In the genomic region with DNA sequence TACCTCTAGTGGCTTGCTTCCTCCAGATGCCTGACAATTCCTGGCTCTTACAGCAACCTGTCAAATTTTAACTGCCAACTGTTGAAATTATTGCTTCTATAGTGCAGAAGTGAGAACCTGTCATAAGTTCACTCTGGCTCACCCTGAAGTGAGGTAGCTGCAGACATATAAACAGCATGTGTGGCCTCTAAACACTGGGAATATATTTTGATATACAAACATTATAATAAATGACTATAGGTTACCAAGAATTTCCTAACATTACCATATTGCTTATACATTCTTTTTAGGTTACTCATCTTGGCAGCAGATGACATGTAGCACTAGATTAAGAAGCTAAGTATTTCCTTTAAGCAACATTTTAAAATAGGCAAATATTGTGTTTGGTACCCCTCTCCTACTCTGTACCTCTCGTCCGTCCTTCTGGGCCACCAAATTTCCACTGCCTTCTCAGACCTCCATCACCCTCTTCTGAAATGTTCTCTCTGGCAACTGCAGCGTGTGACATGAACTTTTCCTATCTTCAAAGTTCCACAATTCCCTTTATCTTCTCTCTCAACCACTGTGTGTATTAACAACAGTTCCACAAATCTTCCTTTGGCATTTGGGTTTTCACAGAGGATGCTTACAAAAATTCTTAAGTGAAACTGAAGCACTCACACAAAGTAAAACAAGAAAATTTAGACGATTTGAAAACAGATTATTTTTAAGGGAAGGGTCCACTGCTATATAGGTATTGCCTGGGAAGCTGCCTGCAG, we compare ENCODE assay signal across 17 cellular contexts. TPM values are rescaled to one million over a fixed set of nuclear protein-coding genes. Genes with fewer than 3 reads are reported as not detected.
DNase-seq lines count a peak whose midpoint lies in the region; ATAC-seq and TF ChIP-seq lines count a peak whose summit lies in the region.
"Had no signal": no experiment of that assay in that cellular context is flagged by ENCODE, and none has a peak within 500 bp of the region (broad histone marks: within the 10 kb centered on the region; RNA-seq: fewer than 3 reads in every experiment).

No MANE protein-coding gene starts in this region.

- peaks cover 0 to 36% (median 5%) of the 10 kb centered on the region in 4 donors for H3K36me3 ChIP-seq in transverse colon

- no peaks in the 10 kb centered on the region for H3K9me3 ChIP-seq in transverse colon
- H3K9me3 ChIP-seq: lower lobe of right lung, upper lobe of left lung had no signal

- intact Hi-C loops in transverse colon (cut with DNase I; ENCODE audit: low total_unique reads): no loop called here

- no peaks in the 10 kb centered on the region for H3K9me3 Mint-ChIP-seq in activated naive CD8-positive, alpha-beta T cell treated with anti-CD3 and anti-CD28 coated beads for 36 hours
- H3K9me3 Mint-ChIP-seq in activated naive CD8-positive, alpha-beta T cell treated with anti-CD3 and anti-CD28 coated beads, Interleukin-2, amount 50 U/mL, for 24 hours: no peaks in the 10 kb centered on the region
- H3K9me3 Mint-ChIP-seq: activated naive CD4-positive, alpha-beta T cell treated with anti-CD3 and anti-CD28 coated beads, Interleukin-2, amount 10 ng/mL, durations not matched to agents 7 days and 5 days had no signal

- no peak overlapping the region for H3K4me3 ChIP-seq in transverse colon
- H3K4me3 ChIP-seq: lower lobe of right lung, upper lobe of left lung had no signal

- no peak for DNase-seq in activated naive CD8-positive, alpha-beta T cell treated with anti-CD3 and anti-CD28 coated beads for 36 hours
- DNase-seq in activated naive CD8-positive, alpha-beta T cell treated with anti-CD3 and anti-CD28 coated beads, Interleukin-2, amount 50 U/mL, for 24 hours: no peak
- DNase-seq in fibroblast of peridontal ligament (ENCODE audit: extremely low read depth): peak; percentile 63
- DNase-seq in NCI-H2227 treated with DMSO at 0.1 percent for 48 hours (lab: John Stamatoyannopoulos, UW): no peak
- no peak for DNase-seq in transverse colon
- DNase-seq in HT-29 (ENCODE audit: low spot score): no peak
- DNase-seq: 8988T; activated CD4-positive, CD25-positive, alpha-beta regulatory T cell; activated CD8-positive, alpha-beta memory T cell treated with anti-CD3 and anti-CD28 coated beads, Interleukin-2, amount 50 U/mL, for 48 hours; activated naive CD4-positive, alpha-beta T cell treated with anti-CD3 and anti-CD28 coated beads, Interleukin-2, amount 10 ng/mL, durations not matched to agents 7 days and 5 days; lower lobe of right lung; NCI-H1092; right cardiac atrium; stimulated activated CD4-positive, alpha-beta T cell treated with anti-CD3 and anti-CD28 coated beads, Interleukin-2, amount 100 ng/mL, for 48 hours; upper lobe of left lung had no signal

- TF ChIP-seq POLR2A in transverse colon (IDR thresholded peaks at IDR 0.05): no peak

- no peaks in the 10 kb centered on the region for H3K27me3 ChIP-seq in transverse colon

- in situ Hi-C loops in transverse colon (cut with MboI; ENCODE audit: low pct_ligation_motif_present in 1 of 4, low pct_unique_long_range_greater_than_20kb in 1 of 4, low sequenced_read_pairs in 3 of 4): no loop called here

- TF ChIP-seq EP300 in transverse colon (IDR thresholded peaks at IDR 0.05; ENCODE audit: low read depth): no peak

- peaks cover 0 to 34% (median 9%) of the 10 kb centered on the region in 4 donors for H3K4me1 ChIP-seq in transverse colon
- H3K4me1 ChIP-seq: lower lobe of right lung, upper lobe of left lung had no signal

- H3K36me3 Mint-ChIP-seq in activated naive CD8-positive, alpha-beta T cell treated with anti-CD3 and anti-CD28 coated beads for 36 hours: peaks cover 8% of the 10 kb centered on the region
- peaks cover 12% of the 10 kb centered on the region for H3K36me3 Mint-ChIP-seq in activated naive CD8-positive, alpha-beta T cell treated with anti-CD3 and anti-CD28 coated beads, Interleukin-2, amount 50 U/mL, for 24 hours (ENCODE audit: low read depth)

- H3K27ac Mint-ChIP-seq in activated naive CD8-positive, alpha-beta T cell treated with anti-CD3 and anti-CD28 coated beads for 36 hours: peak overlapping the region; percentile 38
- no peak overlapping the region for H3K27ac Mint-ChIP-seq in activated naive CD8-positive, alpha-beta T cell treated with anti-CD3 and anti-CD28 coated beads, Interleukin-2, amount 50 U/mL, for 24 hours
- H3K27ac Mint-ChIP-seq: activated naive CD4-positive, alpha-beta T cell treated with anti-CD3 and anti-CD28 coated beads, Interleukin-2, amount 10 ng/mL, durations not matched to agents 7 days and 5 days had no signal

- H3K4me1 Mint-ChIP-seq in activated naive CD8-positive, alpha-beta T cell treated with anti-CD3 and anti-CD28 coated beads for 36 hours: peaks cover 12% of the 10 kb centered on the region
- H3K4me1 Mint-ChIP-seq in activated naive CD8-positive, alpha-beta T cell treated with anti-CD3 and anti-CD28 coated beads, Interleukin-2, amount 50 U/mL, for 24 hours: peaks cover 11% of the 10 kb centered on the region

- 36 to 43% methylated on average over 4 of the region's 4 CpGs for WGBS in transverse colon (ENCODE audit: low coverage in 1 of 2), 2 donors

- ATAC-seq in activated naive CD8-positive, alpha-beta T cell treated with anti-CD3 and anti-CD28 coated beads, Interleukin-2, amount 50 U/mL, for 24 hours: no peak
- ATAC-seq in HG03521 (IDR thresholded peaks at IDR 0.05; ENCODE audit: unreplicated experiment): no peak
- ATAC-seq: lower lobe of right lung, right cardiac atrium had no signal

- no peaks in the 10 kb centered on the region for H3K27me3 Mint-ChIP-seq in activated naive CD8-positive, alpha-beta T cell treated with anti-CD3 and anti-CD28 coated beads for 36 hours
- H3K27me3 Mint-ChIP-seq in activated naive CD8-positive, alpha-beta T cell treated with anti-CD3 and anti-CD28 coated beads, Interleukin-2, amount 50 U/mL, for 24 hours: no peaks in the 10 kb centered on the region
- H3K27me3 Mint-ChIP-seq: activated naive CD4-positive, alpha-beta T cell treated with anti-CD3 and anti-CD28 coated beads, Interleukin-2, amount 10 ng/mL, durations not matched to agents 7 days and 5 days had no signal

- no peak overlapping the region for H3K4me3 Mint-ChIP-seq in activated naive CD8-positive, alpha-beta T cell treated with anti-CD3 and anti-CD28 coated beads for 36 hours
- no peak overlapping the region for H3K4me3 Mint-ChIP-seq in activated naive CD8-positive, alpha-beta T cell treated with anti-CD3 and anti-CD28 coated beads, Interleukin-2, amount 50 U/mL, for 24 hours
- H3K4me3 Mint-ChIP-seq: activated naive CD4-positive, alpha-beta T cell treated with anti-CD3 and anti-CD28 coated beads, Interleukin-2, amount 10 ng/mL, durations not matched to agents 7 days and 5 days had no signal

- H3K27ac ChIP-seq in VCaP (peak overlapping the region; percentile 35), transverse colon (peak overlapping the region in 2 of 4 donors; percentile 9 to 47)
- H3K27ac ChIP-seq: lower lobe of right lung, upper lobe of left lung had no signal

- TF ChIP-seq CTCF in VCaP (conservative IDR thresholded peaks at IDR 0.05) (no peak), transverse colon (IDR thresholded peaks at IDR 0.05) (no peak)

RNA-seq across cellular contexts. Expression of gene XXYLT1, which starts 15.3 kb away (rescaled TPM):
- 1 to 10 TPM; 8.8 to 9.6 TPM for total RNA-seq in activated naive CD8-positive, alpha-beta T cell treated with anti-CD3 and anti-CD28 coated beads for 36 hours
- 1 to 10 TPM; 3.0 to 10.0 (median 5.9) TPM for total RNA-seq in transverse colon
- total RNA-seq in HT-29 (2014; rRNA removed; shearing (Covaris generic)): 20.9 and 23.8 TPM in 2 replicates
